In genomic region chr7:54546081-54546985, GRCh38 we compare ENCODE assay signal across 11 cellular contexts. TPM values are rescaled to one million over a fixed set of nuclear protein-coding genes. Genes with fewer than 3 reads are reported as not detected.
DNase-seq lines count a peak whose midpoint lies in the region; ATAC-seq, FAIRE-seq and TF ChIP-seq lines count a peak whose summit lies in the region.
"Had no signal": no experiment of that assay in that cellular context is flagged by ENCODE, and none has a peak within 500 bp of the region (broad histone marks: within the 10 kb centered on the region; RNA-seq: fewer than 3 reads in every experiment).

No MANE protein-coding gene starts in this region.

- H3K36me3 ChIP-seq in ACC112 (ENCODE audit: insufficient read depth, low read length) (no peaks in the 10 kb centered on the region), astrocyte (ENCODE audit: insufficient read depth, low read length) (no peaks in the 10 kb centered on the region), lower lobe of right lung (no peaks in the 10 kb centered on the region), kidney (ENCODE audit: control insufficient read depth in 1 of 2, insufficient read depth in 2 of 2, low read length in 2 of 2) (no peaks in the 10 kb centered on the region)
- no peaks in the 10 kb centered on the region for H3K36me3 ChIP-seq in CD8-positive, alpha-beta T cell (ENCODE audit: insufficient read depth, low read length)
- H3K36me3 ChIP-seq: vagina had no signal

- H4K20me1 ChIP-seq in astrocyte (ENCODE audit: insufficient read depth, low read length), result no peaks in the 10 kb centered on the region

- peaks cover 46% of the 10 kb centered on the region for H3K27me3 Mint-ChIP-seq in astrocyte (ENCODE audit: low read depth, unreplicated experiment)
- H3K27me3 Mint-ChIP-seq in CD8-positive, alpha-beta T cell (ENCODE audit: low read depth), result peaks cover 32% of the 10 kb centered on the region

- peaks cover 3% of the 10 kb centered on the region for H3K9me3 Mint-ChIP-seq in astrocyte (ENCODE audit: unreplicated experiment)
- H3K9me3 Mint-ChIP-seq in CD8-positive, alpha-beta T cell, result peaks cover 8% of the 10 kb centered on the region

- intact Hi-C loops in lower lobe of right lung (cut with DNase I), result no loop called here
- intact Hi-C loops in kidney (cut with DNase I), result no loop called here
- intact Hi-C loops in CD8-positive, alpha-beta T cell (cut with DNase I, micrococcal nuclease), result no loop called here

- peak; percentile 61 for ATAC-seq in HG02759 (IDR thresholded peaks at IDR 0.05; ENCODE audit: unreplicated experiment)
- peak; percentile 38 to 39 for ATAC-seq in lower lobe of right lung
- no peak for ATAC-seq in HG03460 (IDR thresholded peaks at IDR 0.05; ENCODE audit: unreplicated experiment)
- ATAC-seq in GM21367 (IDR thresholded peaks at IDR 0.05; ENCODE audit: unreplicated experiment), result no peak
- ATAC-seq in CD8-positive, alpha-beta T cell, result no peak

- H3K9me3 ChIP-seq in astrocyte (ENCODE audit: insufficient read depth, low read depth, low read length), result no peaks in the 10 kb centered on the region
- H3K9me3 ChIP-seq in lower lobe of right lung, result no peaks in the 10 kb centered on the region
- no peaks in the 10 kb centered on the region for H3K9me3 ChIP-seq in kidney (ENCODE audit: control insufficient read depth in 1 of 2, low read length in 2 of 2)
- H3K9me3 ChIP-seq in CD8-positive, alpha-beta T cell (ENCODE audit: low read length), result no peaks in the 10 kb centered on the region
- H3K9me3 ChIP-seq: vagina had no signal

- H3K36me3 Mint-ChIP-seq in astrocyte (ENCODE audit: low read depth, unreplicated experiment), result no peaks in the 10 kb centered on the region
- no peaks in the 10 kb centered on the region for H3K36me3 Mint-ChIP-seq in CD8-positive, alpha-beta T cell
- H3K36me3 Mint-ChIP-seq: IgD-negative memory B cell had no signal

- H3K4me2 ChIP-seq in astrocyte (ENCODE audit: low read length), result peak overlapping the region; percentile 68

- H3K79me2 ChIP-seq in ACC112 (ENCODE audit: control insufficient read depth, insufficient read depth, low read length, unreplicated experiment), result no peaks in the 10 kb centered on the region
- H3K79me2 ChIP-seq in astrocyte (ENCODE audit: insufficient read depth, low read length), result no peaks in the 10 kb centered on the region

- H3K27ac ChIP-seq in ACC112 (ENCODE audit: low read depth, low read length) (no peak overlapping the region), astrocyte (ENCODE audit: low read depth, low read length) (no peak overlapping the region), lower lobe of right lung (no peak overlapping the region), kidney (ENCODE audit: low read depth in 2 of 2, low read length in 2 of 2) (no peak overlapping the region)
- no peak overlapping the region for H3K27ac ChIP-seq in CD8-positive, alpha-beta T cell (ENCODE audit: low read depth, low read length)
- H3K27ac ChIP-seq: vagina had no signal

- FAIRE-seq in astrocyte (lab: Jason Lieb, UNC) (no peak), kidney (lab: Jason Lieb, UNC) (no peak)

- DNase-seq in astrocyte (ENCODE audit: low read depth), result no peak
- no peak for DNase-seq in lower lobe of right lung
- DNase-seq in kidney, result no peak
- no peak for DNase-seq in CD8-positive, alpha-beta T cell

- H2AFZ ChIP-seq in ACC112 (ENCODE audit: low read length, unreplicated experiment) (no peak overlapping the region), astrocyte (ENCODE audit: low read depth, low read length) (peak overlapping the region; percentile 56)

- POLR2A ChIA-PET in CD8-positive, alpha-beta T cell (lab: Charles Lee), result no interaction called here

- CTCF ChIA-PET in CD8-positive, alpha-beta T cell (lab: Charles Lee), result no interaction called here

- peak overlapping the region; percentile 20 for H3K4me3 Mint-ChIP-seq in astrocyte (ENCODE audit: unreplicated experiment)
- H3K4me3 Mint-ChIP-seq in CD8-positive, alpha-beta T cell, result no peak overlapping the region
- H3K4me3 Mint-ChIP-seq: IgD-negative memory B cell had no signal

- 0 out of 2 replicates have a peak overlapping the region, but pooled peaks have one; percentile 16 for H3K4me3 ChIP-seq in ACC112 (ENCODE audit: low read depth, low read length)
- peak overlapping the region; percentile 23 for H3K4me3 ChIP-seq in astrocyte (ENCODE audit: insufficient read depth, low read depth, low read length)
- H3K4me3 ChIP-seq in lower lobe of right lung, result no peak overlapping the region
- H3K4me3 ChIP-seq in kidney (ENCODE audit: low read length in 2 of 2), result no peak overlapping the region
- no peak overlapping the region for H3K4me3 ChIP-seq in CD8-positive, alpha-beta T cell (ENCODE audit: low read depth, low read length)
- H3K4me3 ChIP-seq: lung, vagina had no signal

- no peak overlapping the region for H3K9ac ChIP-seq in astrocyte (ENCODE audit: low read length)
- no peak overlapping the region for H3K9ac ChIP-seq in kidney (ENCODE audit: low read length in 2 of 2)

- TF ChIP-seq CTCF in astrocyte (IDR thresholded peaks at IDR 0.05; ENCODE audit: insufficient read depth, low read depth, low read length) (no peak), lower lobe of right lung (IDR thresholded peaks at IDR 0.05) (no peak), kidney (IDR thresholded peaks at IDR 0.05; ENCODE audit: borderline replicate concordance, extremely low read depth, insufficient read depth) (no peak)
- TF ChIP-seq CTCF in CD8-positive, alpha-beta T cell (IDR thresholded peaks at IDR 0.05), result no peak

- no peak overlapping the region for H3K27ac Mint-ChIP-seq in astrocyte (ENCODE audit: unreplicated experiment)
- H3K27ac Mint-ChIP-seq in CD8-positive, alpha-beta T cell, result no peak overlapping the region
- H3K27ac Mint-ChIP-seq: IgD-negative memory B cell had no signal

- peaks cover 2% of the 10 kb centered on the region for H3K4me1 Mint-ChIP-seq in astrocyte (ENCODE audit: low read depth, unreplicated experiment)
- H3K4me1 Mint-ChIP-seq in CD8-positive, alpha-beta T cell (ENCODE audit: low read depth), result no peaks in the 10 kb centered on the region
- H3K4me1 Mint-ChIP-seq: IgD-negative memory B cell had no signal

- H3K4me1 ChIP-seq in ACC112 (ENCODE audit: control insufficient read depth, insufficient read depth, low read length, unreplicated experiment) (no peaks in the 10 kb centered on the region), astrocyte (ENCODE audit: insufficient read depth, low read length) (no peaks in the 10 kb centered on the region), lower lobe of right lung (peaks cover 8% of the 10 kb centered on the region), kidney (ENCODE audit: control insufficient read depth in 1 of 2, insufficient read depth in 1 of 2, low read depth in 1 of 2, low read length in 2 of 2) (no peaks in the 10 kb centered on the region)
- no peaks in the 10 kb centered on the region for H3K4me1 ChIP-seq in CD8-positive, alpha-beta T cell (ENCODE audit: insufficient read depth, low read length)

- H3K27me3 ChIP-seq in ACC112 (ENCODE audit: insufficient read depth, low read length) (peaks cover 67% of the 10 kb centered on the region), astrocyte (ENCODE audit: insufficient read depth, low read length) (peaks cover 36% of the 10 kb centered on the region), lower lobe of right lung (ENCODE audit: low read depth) (peaks cover 56% of the 10 kb centered on the region)
- peaks cover 10% of the 10 kb centered on the region for H3K27me3 ChIP-seq in CD8-positive, alpha-beta T cell (ENCODE audit: insufficient read depth, low read length)

RNA-seq across cellular contexts. Expression of gene VSTM2A, which starts 4.2 kb away (rescaled TPM):
- total RNA-seq in astrocyte (0.20 TPM in 1 of 2 replicates, not detected in the other), lower lobe of right lung (not detected), kidney (not detected)
- not detected for polyA plus RNA-seq in kidney (ENCODE audit: insufficient read depth, low read depth, low replicate concordance)
- total RNA-seq in CD8-positive, alpha-beta T cell, result not detected
- total RNA-seq: lung had no signal
- polyA plus RNA-seq: IgD-negative memory B cell, lung had no signal

Comparison
In these comparisons a context has a peak if more than half of its experiments do, and no peak if none do; other contexts are left out.
1. H3K4me3 ChIP-seq: peak in ACC112 (single experiment) and astrocyte (single experiment); none in lower lobe of right lung (single experiment), kidney (0 of 2) and CD8-positive, alpha-beta T cell (single experiment).
2. ATAC-seq: peak in HG02759 (single experiment) and lower lobe of right lung (2 of 2); none in HG03460 (single experiment), GM21367 (single experiment) and CD8-positive, alpha-beta T cell (single experiment).